Comparison of ENCODE assay signal across 2 cellular contexts in the genomic region with DNA sequence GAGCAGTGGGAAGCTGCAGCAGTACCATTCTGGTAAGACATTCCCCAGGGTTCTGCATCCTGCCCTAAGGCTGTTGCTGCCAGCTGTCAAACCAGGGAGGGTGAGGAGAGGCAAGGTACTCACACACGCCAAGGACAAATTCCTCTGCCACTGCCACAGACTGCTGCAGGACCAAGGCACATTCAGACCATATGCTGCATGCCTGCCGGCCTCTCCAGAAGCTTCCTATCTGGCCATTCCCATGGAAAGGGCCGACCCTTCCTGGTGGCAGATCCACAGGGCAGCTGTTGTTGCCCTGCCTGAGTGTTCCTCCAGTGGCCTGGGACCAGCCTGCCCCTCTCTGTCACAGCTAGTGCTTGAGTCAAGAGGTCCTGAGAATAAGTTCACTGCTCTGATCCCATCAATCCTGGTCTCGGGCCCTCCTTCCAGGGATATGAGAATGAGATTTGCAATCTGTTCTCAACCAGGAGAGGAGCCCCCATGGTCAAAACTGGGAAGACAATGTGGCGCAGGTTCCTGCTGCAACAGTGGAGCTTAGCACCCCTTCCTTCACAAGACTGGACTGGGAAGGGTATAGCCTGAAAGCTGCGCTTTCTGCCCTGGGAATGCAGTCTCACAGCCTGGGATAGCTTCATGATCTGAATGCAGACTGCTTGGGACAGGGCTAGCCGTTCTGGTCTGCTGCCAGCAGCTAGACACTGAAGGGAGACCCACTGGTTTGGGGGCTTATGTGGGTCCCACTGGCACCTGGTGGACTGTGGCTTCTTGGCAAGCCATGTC.
TF ChIP-seq lines count a peak whose summit lies in the region.

No MANE protein-coding gene starts in this region.

TF ChIP-seq in GM23338, 12 proteins besides CTCF, POLR2A, EP300 and RAD21 (continued from another document):
- TF ChIP-seq ZNF462 (CRISPR knock-in tag; IDR thresholded peaks at IDR 0.05) (no peak), POLR2AphosphoS5 (IDR thresholded peaks at IDR 0.05; ENCODE audit: low read depth) (no peak), JUNB (IDR thresholded peaks at IDR 0.05; ENCODE audit: unreplicated experiment) (no peak), ZNF331 (CRISPR knock-in tag; IDR thresholded peaks at IDR 0.05; ENCODE audit: low read depth) (no peak), EZH2 (IDR thresholded peaks at IDR 0.05; ENCODE audit: low read depth, unreplicated experiment) (no peak), NANOG (IDR thresholded peaks at IDR 0.05; ENCODE audit: borderline replicate concordance) (no peak)
- TF ChIP-seq, protein P1, sequence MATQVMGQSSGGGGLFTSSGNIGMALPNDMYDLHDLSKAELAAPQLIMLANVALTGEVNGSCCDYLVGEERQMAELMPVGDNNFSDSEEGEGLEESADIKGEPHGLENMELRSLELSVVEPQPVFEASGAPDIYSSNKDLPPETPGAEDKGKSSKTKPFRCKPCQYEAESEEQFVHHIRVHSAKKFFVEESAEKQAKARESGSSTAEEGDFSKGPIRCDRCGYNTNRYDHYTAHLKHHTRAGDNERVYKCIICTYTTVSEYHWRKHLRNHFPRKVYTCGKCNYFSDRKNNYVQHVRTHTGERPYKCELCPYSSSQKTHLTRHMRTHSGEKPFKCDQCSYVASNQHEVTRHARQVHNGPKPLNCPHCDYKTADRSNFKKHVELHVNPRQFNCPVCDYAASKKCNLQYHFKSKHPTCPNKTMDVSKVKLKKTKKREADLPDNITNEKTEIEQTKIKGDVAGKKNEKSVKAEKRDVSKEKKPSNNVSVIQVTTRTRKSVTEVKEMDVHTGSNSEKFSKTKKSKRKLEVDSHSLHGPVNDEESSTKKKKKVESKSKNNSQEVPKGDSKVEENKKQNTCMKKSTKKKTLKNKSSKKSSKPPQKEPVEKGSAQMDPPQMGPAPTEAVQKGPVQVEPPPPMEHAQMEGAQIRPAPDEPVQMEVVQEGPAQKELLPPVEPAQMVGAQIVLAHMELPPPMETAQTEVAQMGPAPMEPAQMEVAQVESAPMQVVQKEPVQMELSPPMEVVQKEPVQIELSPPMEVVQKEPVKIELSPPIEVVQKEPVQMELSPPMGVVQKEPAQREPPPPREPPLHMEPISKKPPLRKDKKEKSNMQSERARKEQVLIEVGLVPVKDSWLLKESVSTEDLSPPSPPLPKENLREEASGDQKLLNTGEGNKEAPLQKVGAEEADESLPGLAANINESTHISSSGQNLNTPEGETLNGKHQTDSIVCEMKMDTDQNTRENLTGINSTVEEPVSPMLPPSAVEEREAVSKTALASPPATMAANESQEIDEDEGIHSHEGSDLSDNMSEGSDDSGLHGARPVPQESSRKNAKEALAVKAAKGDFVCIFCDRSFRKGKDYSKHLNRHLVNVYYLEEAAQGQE (IDR thresholded peaks at IDR 0.05; ENCODE audit: unreplicated experiment): no peak

TF ChIP-seq in WTC11, 78 proteins besides CTCF, POLR2A, EP300 and RAD21 (continued from another document):
- TF ChIP-seq, protein P2, sequence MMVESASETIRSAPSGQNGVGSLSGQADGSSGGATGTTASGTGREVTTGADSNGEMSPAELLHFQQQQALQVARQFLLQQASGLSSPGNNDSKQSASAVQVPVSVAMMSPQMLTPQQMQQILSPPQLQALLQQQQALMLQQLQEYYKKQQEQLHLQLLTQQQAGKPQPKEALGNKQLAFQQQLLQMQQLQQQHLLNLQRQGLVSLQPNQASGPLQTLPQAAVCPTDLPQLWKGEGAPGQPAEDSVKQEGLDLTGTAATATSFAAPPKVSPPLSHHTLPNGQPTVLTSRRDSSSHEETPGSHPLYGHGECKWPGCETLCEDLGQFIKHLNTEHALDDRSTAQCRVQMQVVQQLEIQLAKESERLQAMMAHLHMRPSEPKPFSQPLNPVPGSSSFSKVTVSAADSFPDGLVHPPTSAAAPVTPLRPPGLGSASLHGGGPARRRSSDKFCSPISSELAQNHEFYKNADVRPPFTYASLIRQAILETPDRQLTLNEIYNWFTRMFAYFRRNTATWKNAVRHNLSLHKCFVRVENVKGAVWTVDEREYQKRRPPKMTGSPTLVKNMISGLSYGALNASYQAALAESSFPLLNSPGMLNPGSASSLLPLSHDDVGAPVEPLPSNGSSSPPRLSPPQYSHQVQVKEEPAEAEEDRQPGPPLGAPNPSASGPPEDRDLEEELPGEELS (CRISPR knock-in tag; IDR thresholded peaks at IDR 0.05): no peak
- TF ChIP-seq FOXJ3 (CRISPR knock-in tag; IDR thresholded peaks at IDR 0.05; ENCODE audit: borderline replicate concordance) (no peak), ZNF232 (CRISPR knock-in tag; IDR thresholded peaks at IDR 0.05) (no peak), AR (CRISPR knock-in tag; IDR thresholded peaks at IDR 0.05) (no peak), MXD4 (CRISPR knock-in tag; IDR thresholded peaks at IDR 0.05; ENCODE audit: borderline replicate concordance) (no peak), ZMAT4 (CRISPR knock-in tag; IDR thresholded peaks at IDR 0.05) (no peak)
- TF ChIP-seq, protein P3, sequence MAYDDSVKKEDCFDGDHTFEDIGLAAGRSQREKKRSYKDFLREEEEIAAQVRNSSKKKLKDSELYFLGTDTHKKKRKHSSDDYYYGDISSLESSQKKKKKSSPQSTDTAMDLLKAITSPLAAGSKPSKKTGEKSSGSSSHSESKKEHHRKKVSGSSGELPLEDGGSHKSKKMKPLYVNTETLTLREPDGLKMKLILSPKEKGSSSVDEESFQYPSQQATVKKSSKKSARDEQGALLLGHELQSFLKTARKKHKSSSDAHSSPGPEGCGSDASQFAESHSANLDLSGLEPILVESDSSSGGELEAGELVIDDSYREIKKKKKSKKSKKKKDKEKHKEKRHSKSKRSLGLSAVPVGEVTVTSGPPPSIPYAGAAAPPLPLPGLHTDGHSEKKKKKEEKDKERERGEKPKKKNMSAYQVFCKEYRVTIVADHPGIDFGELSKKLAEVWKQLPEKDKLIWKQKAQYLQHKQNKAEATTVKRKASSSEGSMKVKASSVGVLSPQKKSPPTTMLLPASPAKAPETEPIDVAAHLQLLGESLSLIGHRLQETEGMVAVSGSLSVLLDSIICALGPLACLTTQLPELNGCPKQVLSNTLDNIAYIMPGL (CRISPR knock-in tag; IDR thresholded peaks at IDR 0.05): no peak
- TF ChIP-seq, protein P4, sequence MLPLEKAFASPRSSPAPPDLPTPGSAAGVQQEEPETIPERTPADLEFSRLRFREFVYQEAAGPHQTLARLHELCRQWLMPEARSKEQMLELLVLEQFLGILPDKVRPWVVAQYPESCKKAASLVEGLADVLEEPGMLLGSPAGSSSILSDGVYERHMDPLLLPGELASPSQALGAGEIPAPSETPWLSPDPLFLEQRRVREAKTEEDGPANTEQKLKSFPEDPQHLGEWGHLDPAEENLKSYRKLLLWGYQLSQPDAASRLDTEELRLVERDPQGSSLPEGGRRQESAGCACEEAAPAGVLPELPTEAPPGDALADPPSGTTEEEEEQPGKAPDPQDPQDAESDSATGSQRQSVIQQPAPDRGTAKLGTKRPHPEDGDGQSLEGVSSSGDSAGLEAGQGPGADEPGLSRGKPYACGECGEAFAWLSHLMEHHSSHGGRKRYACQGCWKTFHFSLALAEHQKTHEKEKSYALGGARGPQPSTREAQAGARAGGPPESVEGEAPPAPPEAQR (CRISPR knock-in tag; IDR thresholded peaks at IDR 0.05): no peak
